ENCODE assay signal across 21 cellular contexts in genomic region chr7:12814107-12814506, GRCh38.
DNase-seq lines count a peak whose midpoint lies in the region; ATAC-seq, FAIRE-seq and TF ChIP-seq lines count a peak whose summit lies in the region.
"Had no signal": no experiment of that assay in that cellular context is flagged by ENCODE, and none has a peak within 500 bp of the region (broad histone marks: within the 10 kb centered on the region; RNA-seq: fewer than 3 reads in every experiment).

No MANE protein-coding gene starts in this region.

- no peaks in the 10 kb centered on the region for H3K27me3 ChIP-seq in osteoblast (ENCODE audit: insufficient read depth, low read length)
- H3K27me3 ChIP-seq: BE2C had no signal

- no peak overlapping the region for H3K27ac ChIP-seq in osteoblast (ENCODE audit: low read depth, low read length)
- H3K27ac ChIP-seq: KMS-11 had no signal

- peak; percentile 98 for ATAC-seq in esophagus mucosa

- H3K4me1 Mint-ChIP-seq in MCF 10A (ENCODE audit: insufficient read depth, unreplicated experiment), result peaks cover 21% of the 10 kb centered on the region
- H3K4me1 Mint-ChIP-seq: CD4-positive, CD25-positive, alpha-beta regulatory T cell had no signal

- no peaks in the 10 kb centered on the region for H3K9me3 ChIP-seq in osteoblast (ENCODE audit: low read depth, low read length)
- H3K9me3 ChIP-seq: BE2C had no signal

- TF ChIP-seq CTCF in MCF 10A (IDR thresholded peaks at IDR 0.05; ENCODE audit: unreplicated experiment) (no peak), osteoblast (IDR thresholded peaks at IDR 0.05; ENCODE audit: extremely low read depth, low read depth, low read length) (no peak)

- no peak overlapping the region for H3K4me3 Mint-ChIP-seq in MCF 10A (ENCODE audit: unreplicated experiment)
- H3K4me3 Mint-ChIP-seq: CD4-positive, CD25-positive, alpha-beta regulatory T cell had no signal

- no peak overlapping the region for H3K4me2 ChIP-seq in osteoblast (ENCODE audit: insufficient read depth, low read length)
- H3K4me2 ChIP-seq: KMS-11 had no signal

- CTCF ChIA-PET in MCF 10A (lab: Yijun Ruan, JAX), result interaction anchor here (0.6 to 1.0 kb wide), 4 partner anchors 48 to 723 kb away, joined by 3 to 5 read pairs (median 4); no protein-coding TSS in a partner anchor

- H3K27me3 Mint-ChIP-seq in MCF 10A (ENCODE audit: insufficient read depth, unreplicated experiment), result no peaks in the 10 kb centered on the region
- H3K27me3 Mint-ChIP-seq: CD4-positive, CD25-positive, alpha-beta regulatory T cell had no signal

- POLR2A ChIA-PET in MCF 10A (lab: Yijun Ruan, JAX), result interaction anchor here (0.7 to 2.0 kb wide), 10 partner anchors 9 to 218 kb away, joined by 3 to 6 read pairs (median 4); partner anchors contain the start of gene ARL4A

- H3K4me1 ChIP-seq in osteoblast (ENCODE audit: insufficient read depth, low read length), result no peaks in the 10 kb centered on the region
- H3K4me1 ChIP-seq: BE2C had no signal

- DNase-seq in H54 (ENCODE audit: insufficient read length, low spot score), result no peak
- DNase-seq in MCF 10A (ENCODE audit: unreplicated experiment), result peak; percentile 66
- DNase-seq in osteoblast (ENCODE audit: insufficient read length, low spot score, missing footprints), result no peak
- DNase-seq in HUDEP-2 (lab: John Stamatoyannopoulos, UW; ENCODE audit: unreplicated experiment in 76 of 76), result no peak
- no peak for DNase-seq in A172 (ENCODE audit: low spot score)
- DNase-seq in GDM1 (lab: John Stamatoyannopoulos, UW), result no peak
- no peak for DNase-seq in activated CD4-positive, alpha-beta T cell treated with anti-CD3 and anti-CD28 coated beads for 1 hour
- DNase-seq: 8988T; BE2C; CD4-positive, CD25-positive, alpha-beta regulatory T cell; COR-L47; DMS 273 treated with DMSO at 0.1 percent for 48 hours; GOT3; NCI-H1048; NCI-H1436; NCI-H2029; NCI-H345; NCI-H524 treated with DMSO at 0.1 percent for 48 hours had no signal

- H4K20me1 ChIP-seq in osteoblast (ENCODE audit: insufficient read depth, low read length), result no peaks in the 10 kb centered on the region

- intact Hi-C loops in MCF 10A (cut with micrococcal nuclease), result no loop called here

- FAIRE-seq in H54 (lab: Jason Lieb, UNC), result peak; percentile 68
- FAIRE-seq: G401.6 had no signal

- no peak overlapping the region for H3K4me3 ChIP-seq in osteoblast (ENCODE audit: insufficient read depth, low read length)

- peak overlapping the region; percentile 50 for H2AFZ ChIP-seq in osteoblast (ENCODE audit: low read length)

- no peak for TF ChIP-seq POLR2A in H54 (IDR thresholded peaks at IDR 0.05; ENCODE audit: low read depth, low read length)

- H3K36me3 Mint-ChIP-seq in MCF 10A (ENCODE audit: insufficient read depth, unreplicated experiment), result no peaks in the 10 kb centered on the region
- H3K36me3 Mint-ChIP-seq: CD4-positive, CD25-positive, alpha-beta regulatory T cell had no signal

- peaks cover 8% of the 10 kb centered on the region for H3K9me3 Mint-ChIP-seq in MCF 10A (ENCODE audit: unreplicated experiment)

- peak overlapping the region; percentile 53 for H3K27ac Mint-ChIP-seq in MCF 10A (ENCODE audit: low read depth, unreplicated experiment)
- H3K27ac Mint-ChIP-seq: CD4-positive, CD25-positive, alpha-beta regulatory T cell had no signal

- H3K79me2 ChIP-seq in osteoblast (ENCODE audit: insufficient read depth, low read length), result no peaks in the 10 kb centered on the region

- BruUV-seq in MCF 10A (replicated peaks; lab: Mats Ljungman, UMichigan), result no TSS peak

- no peaks in the 10 kb centered on the region for H3K36me3 ChIP-seq in osteoblast (ENCODE audit: insufficient read depth, low read length)
- H3K36me3 ChIP-seq: BE2C had no signal
